Comparison of ENCODE assay signal across 8 cellular contexts in genomic region chr14:104137297-104138097, GRCh38. TPM values are rescaled to one million over a fixed set of nuclear protein-coding genes. Genes with fewer than 3 reads are reported as not detected.
DNase-seq lines count a peak whose midpoint lies in the region; ATAC-seq and TF ChIP-seq lines count a peak whose summit lies in the region.

No MANE protein-coding gene starts in this region.

- DNase-seq in Ammon's horn (ENCODE audit: low spot score) = peak; percentile 32
- peak; percentile 82 for DNase-seq in HEK293T (ENCODE audit: extremely low spot score)
- DNase-seq in activated gamma-delta T cell (lab: John Stamatoyannopoulos, UW) = peak; percentile 29
- DNase-seq in foreskin melanocyte = peak; percentile 29
- DNase-seq in osteoblast (ENCODE audit: insufficient read length, low spot score, missing footprints) = peak; percentile 99

- POLR2A ChIA-PET in HEK293T (lab: Yijun Ruan, JAX) = no interaction called here

- TF ChIP-seq CTCF in osteoblast (IDR thresholded peaks at IDR 0.05; ENCODE audit: extremely low read depth, low read depth, low read length) = peak; percentile 46

- no peak overlapping the region for H2AFZ ChIP-seq in osteoblast (ENCODE audit: low read length)

- H4K20me1 ChIP-seq in osteoblast (ENCODE audit: insufficient read depth, low read length) = no peaks in the 10 kb centered on the region

- 2% methylated on average over 88 of the region's 88 CpGs for WGBS in thymus

- no peaks in the 10 kb centered on the region for H3K79me2 ChIP-seq in osteoblast (ENCODE audit: insufficient read depth, low read length)

- no peaks in the 10 kb centered on the region for H3K36me3 ChIP-seq in osteoblast (ENCODE audit: insufficient read depth, low read length)
- no peaks in the 10 kb centered on the region for H3K36me3 ChIP-seq in thymus (ENCODE audit: control insufficient read depth, insufficient read depth)

- CTCF ChIA-PET in HEK293T (lab: Yijun Ruan, JAX) = interaction anchor here (0.8 to 1.8 kb wide), 4 partner anchors 425 to 503 kb away, joined by 3 to 6 read pairs (median 4); no protein-coding TSS in a partner anchor

- no peak for ATAC-seq in HG03457 (IDR thresholded peaks at IDR 0.05; ENCODE audit: unreplicated experiment)

- H3K27me3 ChIP-seq in osteoblast (ENCODE audit: insufficient read depth, low read length) = peaks cover 33% of the 10 kb centered on the region
- H3K27me3 ChIP-seq in thymus (ENCODE audit: control insufficient read depth, insufficient read depth) = peaks cover 76% of the 10 kb centered on the region

- H3K4me3 ChIP-seq in osteoblast (ENCODE audit: insufficient read depth, low read length) (no peak overlapping the region), thymus (ENCODE audit: low read length) (peak overlapping the region; percentile 43)

- H3K9me3 ChIP-seq in osteoblast (ENCODE audit: low read depth, low read length) = no peaks in the 10 kb centered on the region
- H3K9me3 ChIP-seq in thymus (ENCODE audit: control insufficient read depth) = peaks cover 1% of the 10 kb centered on the region

- H3K27ac ChIP-seq in osteoblast (ENCODE audit: low read depth, low read length) (no peak overlapping the region), thymus (ENCODE audit: low read depth) (no peak overlapping the region)

- H3K4me1 ChIP-seq in osteoblast (ENCODE audit: insufficient read depth, low read length) (no peaks in the 10 kb centered on the region), thymus (ENCODE audit: control insufficient read depth, insufficient read depth, low read length) (no peaks in the 10 kb centered on the region)

- no peak overlapping the region for H3K4me2 ChIP-seq in osteoblast (ENCODE audit: insufficient read depth, low read length)

TF ChIP-seq in HEK293T, 16 proteins besides CTCF, POLR2A, EP300 and RAD21:
- TF ChIP-seq TARDBP (IDR thresholded peaks at IDR 0.05) (peak; percentile 87; the same call in 1 of the 2 replicates), SUZ12 (IDR thresholded peaks at IDR 0.05) (no peak), L3MBTL2 (conservative IDR thresholded peaks at IDR 0.05) (peak; percentile 96; the same call in 1 of the 2 replicates)

TF ChIP-seq in PFSK-1, 5 proteins besides CTCF, POLR2A, EP300 and RAD21:
- TF ChIP-seq SIN3A (IDR thresholded peaks at IDR 0.05; ENCODE audit: borderline replicate concordance, insufficient read depth, low read length) (peak; percentile 44; the same call in 1 of the 2 replicates), FOXP2 (optimal IDR thresholded peaks at IDR 0.05; ENCODE audit: borderline replicate concordance, extremely low read depth, extremely low read length, insufficient read depth) (no peak)

RNA-seq across cellular contexts. Expression of gene KIF26A, which starts 0.9 kb away (rescaled TPM):
- 73.2 TPM for polyA plus RNA-seq in PFSK-1 (2012; ENCODE audit: insufficient read length, low read depth)
- total RNA-seq in osteoblast = not detected in 2 replicates
- polyA plus RNA-seq in thymus = 1.7 TPM

RNA-seq across cellular contexts. Expression of gene ASPG, which starts 52.0 kb away (rescaled TPM):
- not detected for polyA plus RNA-seq in PFSK-1 (2012; ENCODE audit: insufficient read length, low read depth)
- total RNA-seq in osteoblast = under 0.01 TPM in 1 of 2 replicates, not detected in the other
- 5.5 TPM for polyA plus RNA-seq in thymus

Comparison
In these comparisons a context has a peak if more than half of its experiments do, and no peak if none do; other contexts are left out.
1. DNase-seq: peak in every context shown above with its lines; median percentile 99 in osteoblast; 82 in HEK293T; 32 in Ammon's horn; 29 in activated gamma-delta T cell; 29 in foreskin melanocyte.